ENCODE assay signal across 8 cellular contexts in the genomic region with DNA sequence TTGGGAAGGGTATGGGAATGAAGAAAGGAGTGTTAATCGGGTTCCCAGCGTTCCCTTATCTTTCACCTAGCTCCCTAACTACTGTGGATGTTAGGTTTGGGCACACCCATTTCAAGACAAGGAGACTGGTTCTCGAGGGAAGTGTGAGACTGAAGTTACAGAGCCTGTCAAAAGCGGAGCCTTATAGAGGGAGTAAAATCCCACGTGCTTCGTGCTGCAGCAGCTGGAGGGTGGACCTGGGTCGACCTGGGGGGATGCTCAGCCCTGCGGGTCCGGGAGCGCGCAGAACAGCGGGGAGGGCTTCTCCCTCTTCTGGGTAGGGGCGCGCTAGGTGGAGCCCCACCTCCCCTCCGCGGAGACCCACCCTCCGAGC. TPM values are rescaled to one million over a fixed set of nuclear protein-coding genes. Genes with fewer than 3 reads are reported as not detected.
DNase-seq lines count a peak whose midpoint lies in the region; ATAC-seq and TF ChIP-seq lines count a peak whose summit lies in the region.

No MANE protein-coding gene starts in this region.

- H3K9me3 ChIP-seq in HUES64 (ENCODE audit: insufficient read depth, low read depth, low read length) (no peaks in the 10 kb centered on the region), hepatocyte (ENCODE audit: low read depth) (no peaks in the 10 kb centered on the region), smooth muscle cell (replicated peaks; ENCODE audit: low read depth) (no peaks in the 10 kb centered on the region)

- H3K9me2 ChIP-seq in hepatocyte (replicated peaks; ENCODE audit: insufficient read depth) = no peaks in the 10 kb centered on the region

- H3K27me3 ChIP-seq in HUES64 (ENCODE audit: insufficient read depth, low read length) (peaks cover 50% of the 10 kb centered on the region), hepatocyte (peaks cover 37% of the 10 kb centered on the region), smooth muscle cell (ENCODE audit: low read depth) (peaks cover 41% of the 10 kb centered on the region)

- H3K27ac ChIP-seq in HUES64 (ENCODE audit: low read depth, low read length) (no peak overlapping the region), hepatocyte (no peak overlapping the region), smooth muscle cell (ENCODE audit: low read depth) (no peak overlapping the region)

- H3F3A ChIP-seq in smooth muscle cell (ENCODE audit: low read depth) = no peaks in the 10 kb centered on the region

- no peaks in the 10 kb centered on the region for H4K20me1 ChIP-seq in hepatocyte (ENCODE audit: insufficient read depth, poor library complexity, severe bottlenecking)
- peaks cover 29% of the 10 kb centered on the region for H4K20me1 ChIP-seq in smooth muscle cell (ENCODE audit: low read depth)

- peaks cover 51% of the 10 kb centered on the region for H3K36me3 Mint-ChIP-seq in Calu3 (ENCODE audit: insufficient read depth, unreplicated experiment)
- peaks cover 25% of the 10 kb centered on the region for H3K36me3 Mint-ChIP-seq in activated CD4-positive, alpha-beta memory T cell treated with anti-CD3 and anti-CD28 coated beads, Interleukin-2, amount 10 ng/mL, durations not matched to agents 7 days and 5 days (ENCODE audit: low read depth)

- peaks cover 4% of the 10 kb centered on the region for H3K9me3 Mint-ChIP-seq in Calu3 (ENCODE audit: low read depth, unreplicated experiment)
- no peaks in the 10 kb centered on the region for H3K9me3 Mint-ChIP-seq in activated CD4-positive, alpha-beta memory T cell treated with anti-CD3 and anti-CD28 coated beads, Interleukin-2, amount 10 ng/mL, durations not matched to agents 7 days and 5 days

- peak overlapping the region; percentile 96 for H3K4me2 ChIP-seq in hepatocyte
- peak overlapping the region; percentile 97 for H3K4me2 ChIP-seq in smooth muscle cell

- H3K4me1 ChIP-seq in HUES64 (ENCODE audit: insufficient read depth, low read length) (peaks cover 6% of the 10 kb centered on the region), hepatocyte (ENCODE audit: insufficient read depth) (peaks cover 10% of the 10 kb centered on the region), smooth muscle cell (ENCODE audit: low read depth) (peaks cover 11% of the 10 kb centered on the region)

- peaks cover 39% of the 10 kb centered on the region for H3K4me1 Mint-ChIP-seq in Calu3 (ENCODE audit: low read depth, unreplicated experiment)
- peaks cover 33% of the 10 kb centered on the region for H3K4me1 Mint-ChIP-seq in activated CD4-positive, alpha-beta memory T cell treated with anti-CD3 and anti-CD28 coated beads, Interleukin-2, amount 10 ng/mL, durations not matched to agents 7 days and 5 days

- CTCF ChIA-PET in Calu3 (lab: Charles Lee) = interaction anchor here (0.9 kb wide), 1 partner anchor 14 kb away, joined by 3 read pairs; no protein-coding TSS in a partner anchor
- CTCF ChIA-PET in activated CD4-positive, alpha-beta memory T cell treated with anti-CD3 and anti-CD28 coated beads, Interleukin-2, amount 10 ng/mL, durations not matched to agents 7 days and 5 days (lab: Charles Lee) = interaction anchor here (0.6 to 1.6 kb wide), 8 partner anchors 13 to 543 kb away, joined by 3 to 9 read pairs (median 4); no protein-coding TSS in a partner anchor

- peak overlapping the region; percentile 80 for H3K27ac Mint-ChIP-seq in Calu3 (ENCODE audit: unreplicated experiment)
- peak overlapping the region; percentile 28 for H3K27ac Mint-ChIP-seq in activated CD4-positive, alpha-beta memory T cell treated with anti-CD3 and anti-CD28 coated beads, Interleukin-2, amount 10 ng/mL, durations not matched to agents 7 days and 5 days

- H2AFZ ChIP-seq in hepatocyte (peak overlapping the region; percentile 69), smooth muscle cell (ENCODE audit: low read depth) (peak overlapping the region; percentile 90)

- TF ChIP-seq CTCF in Calu3 (IDR thresholded peaks at IDR 0.05; ENCODE audit: unreplicated experiment) = no peak
- no peak for TF ChIP-seq CTCF in hepatocyte (IDR thresholded peaks at IDR 0.05; ENCODE audit: poor library complexity)
- no peak for TF ChIP-seq CTCF in smooth muscle cell (IDR thresholded peaks at IDR 0.05; ENCODE audit: borderline replicate concordance, insufficient read depth, poor library complexity, severe bottlenecking)

- H3K9ac ChIP-seq in HUES64 (ENCODE audit: low read depth, low read length) (no peak overlapping the region), smooth muscle cell (ENCODE audit: low read depth) (no peak overlapping the region)

- intact Hi-C loops in Calu3 (cut with micrococcal nuclease; ENCODE audit: unreplicated experiment) = no loop called here

- H3K36me3 ChIP-seq in HUES64 (ENCODE audit: insufficient read depth, low read length) = peaks cover 26% of the 10 kb centered on the region
- H3K36me3 ChIP-seq in hepatocyte (replicated peaks; ENCODE audit: insufficient read depth, low read depth) = no peaks in the 10 kb centered on the region
- H3K36me3 ChIP-seq in smooth muscle cell (ENCODE audit: low read depth) = peaks cover 5% of the 10 kb centered on the region

- DNase-seq in Calu3 (no peak), hepatocyte (ENCODE audit: low spot score) (no peak), smooth muscle cell (lab: John Stamatoyannopoulos, UW; ENCODE audit: unreplicated experiment) (no peak), NCI-H187 treated with DMSO at 0.1 percent for 48 hours (lab: John Stamatoyannopoulos, UW) (no peak), occipital lobe (lab: John Stamatoyannopoulos, UW) (no peak)
- no peak for DNase-seq in activated CD4-positive, alpha-beta memory T cell treated with anti-CD3 and anti-CD28 coated beads, Interleukin-2, amount 10 ng/mL, durations not matched to agents 7 days and 5 days

- BruUV-seq in Calu3 (replicated peaks; lab: Mats Ljungman, UMichigan) = no TSS peak

- H3K4me3 ChIP-seq in HUES64 (ENCODE audit: low read length) = peak overlapping the region; percentile 85
- H3K4me3 ChIP-seq in hepatocyte = peak overlapping the region; percentile 90
- H3K4me3 ChIP-seq in smooth muscle cell = peak overlapping the region; percentile 90

- peak overlapping the region; percentile 94 for H3K4me3 Mint-ChIP-seq in Calu3 (ENCODE audit: low read depth, unreplicated experiment)
- peak overlapping the region; percentile 74 for H3K4me3 Mint-ChIP-seq in activated CD4-positive, alpha-beta memory T cell treated with anti-CD3 and anti-CD28 coated beads, Interleukin-2, amount 10 ng/mL, durations not matched to agents 7 days and 5 days

- ATAC-seq in GM21447 (IDR thresholded peaks at IDR 0.05; ENCODE audit: unreplicated experiment) = peak; percentile 16

- WGBS in HUES64 = 1% methylated on average over 10 of the region's 17 CpGs
- WGBS in hepatocyte (ENCODE audit: low lambda C conversion rate, missing lambda C conversion rate) = 2% methylated on average over 15 of the region's 17 CpGs
- WGBS in smooth muscle cell (ENCODE audit: low lambda C conversion rate) = 2% methylated on average over 11 of the region's 17 CpGs

- peaks cover 49% of the 10 kb centered on the region for H3K27me3 Mint-ChIP-seq in Calu3 (ENCODE audit: unreplicated experiment)
- H3K27me3 Mint-ChIP-seq in activated CD4-positive, alpha-beta memory T cell treated with anti-CD3 and anti-CD28 coated beads, Interleukin-2, amount 10 ng/mL, durations not matched to agents 7 days and 5 days = peaks cover 23% of the 10 kb centered on the region

- H3K79me2 ChIP-seq in hepatocyte = peaks cover 40% of the 10 kb centered on the region
- peaks cover 29% of the 10 kb centered on the region for H3K79me2 ChIP-seq in smooth muscle cell (ENCODE audit: low read depth)

- POLR2A ChIA-PET in activated CD4-positive, alpha-beta memory T cell treated with anti-CD3 and anti-CD28 coated beads, Interleukin-2, amount 10 ng/mL, durations not matched to agents 7 days and 5 days (lab: Charles Lee) = interaction anchor here (0.6 to 1.8 kb wide), 2 partner anchors 11 to 1392 kb away, joined by 3 to 9 read pairs; no protein-coding TSS in a partner anchor

RNA-seq across cellular contexts. Expression of gene TMED3, which starts 0.3 kb away (rescaled TPM):
- total RNA-seq in Calu3 (2022) = 127 and 139 TPM in 2 replicates
- polyA plus RNA-seq in HUES64 (2013, experiment 1 of 2) = 45.7 TPM
- polyA plus RNA-seq in HUES64 (2013, experiment 2 of 2) = 44.1 TPM
- total RNA-seq in activated CD4-positive, alpha-beta memory T cell treated with anti-CD3 and anti-CD28 coated beads, Interleukin-2, amount 10 ng/mL, durations not matched to agents 7 days and 5 days = 10 to 100 TPM; 34.8 to 35.9 TPM
- total RNA-seq in hepatocyte = 178 and 185 TPM in 2 replicates
- 204 and 223 TPM in 2 replicates for polyA plus RNA-seq in hepatocyte
- 222 and 229 TPM in 2 replicates for total RNA-seq in smooth muscle cell
- polyA plus RNA-seq in smooth muscle cell = 228 and 251 TPM in 2 replicates
- 28.7 TPM for total RNA-seq in occipital lobe

RNA-seq across cellular contexts. Expression of gene ANKRD34C, which starts 28.1 kb away (rescaled TPM):
- total RNA-seq in Calu3 (2022) (not detected in 2 replicates), hepatocyte (0.04 TPM in 1 of 2 replicates, not detected in the other), smooth muscle cell (0.04 TPM in 1 of 2 replicates, not detected in the other), occipital lobe (not detected)
- not detected for polyA plus RNA-seq in HUES64 (2013, experiment 1 of 2)
- polyA plus RNA-seq in HUES64 (2013, experiment 2 of 2) = not detected
- total RNA-seq in activated CD4-positive, alpha-beta memory T cell treated with anti-CD3 and anti-CD28 coated beads, Interleukin-2, amount 10 ng/mL, durations not matched to agents 7 days and 5 days = not detected
- polyA plus RNA-seq in hepatocyte (not detected in 2 replicates), smooth muscle cell (not detected in 2 replicates)
